23 cellular contexts compared by ENCODE assay signal in genomic region chr7:47886412-47886811, GRCh38.
A peak's percentile ranks its signal among the peaks of the same experiment; 100 is the strongest.
DNase-seq lines count a peak whose midpoint lies in the region; ATAC-seq and TF ChIP-seq lines count a peak whose summit lies in the region.
"Had no signal": no experiment of that assay in that cellular context is flagged by ENCODE, and none has a peak within 500 bp of the region (broad histone marks: within the 10 kb centered on the region; RNA-seq: fewer than 3 reads in every experiment).

No MANE protein-coding gene starts in this region.

- no peak overlapping the region for H2BK12ac ChIP-seq in mesenchymal stem cell (ENCODE audit: low read length in 2 of 2)

- H3K27me3 ChIP-seq in esophagus muscularis mucosa, result no peaks in the 10 kb centered on the region
- peaks cover 33 to 42% of the 10 kb centered on the region in 2 experiments for H3K27me3 ChIP-seq in mesenchymal stem cell (ENCODE audit: control insufficient read depth in 1 of 2, insufficient read depth in 1 of 2, low read length in 2 of 2)
- H3K27me3 ChIP-seq: BE2C, BLaER1 had no signal

- H3K23ac ChIP-seq in mesenchymal stem cell (ENCODE audit: low read length in 2 of 2), result no peak overlapping the region

- H3K79me1 ChIP-seq in mesenchymal stem cell (replicated peaks; ENCODE audit: low read length, poor library complexity, severe bottlenecking), result no peaks in the 10 kb centered on the region

- H3K36me3 ChIP-seq in esophagus muscularis mucosa, result peaks cover 0 to 29% (median 0%) of the 10 kb centered on the region in 4 donors
- no peaks in the 10 kb centered on the region for H3K36me3 ChIP-seq in mesenchymal stem cell (ENCODE audit: control insufficient read depth in 1 of 2, insufficient read depth in 2 of 2, low read depth in 1 of 2, low read length in 2 of 2)
- H3K36me3 ChIP-seq: BE2C, BLaER1 had no signal

- intact Hi-C loops in esophagus muscularis mucosa (cut with DNase I), result no loop called here

- no peak overlapping the region for H4K91ac ChIP-seq in mesenchymal stem cell (ENCODE audit: low read length)

- no peak overlapping the region for H2AFZ ChIP-seq in mesenchymal stem cell (ENCODE audit: low read depth, low read length)

- no peak overlapping the region for H2BK120ac ChIP-seq in mesenchymal stem cell (ENCODE audit: low read depth, low read length)

- 92% methylated on average over 5 of the region's 5 CpGs for WGBS in esophagus muscularis mucosa
- 96% methylated on average over 5 of the region's 5 CpGs for WGBS in mesenchymal stem cell

- no peaks in the 10 kb centered on the region for H3K4me1 ChIP-seq in esophagus muscularis mucosa
- H3K4me1 ChIP-seq in mesenchymal stem cell (ENCODE audit: control insufficient read depth, insufficient read depth, low read depth, low read length), result peaks cover 5% of the 10 kb centered on the region
- H3K4me1 ChIP-seq: BE2C had no signal

- no peak for TF ChIP-seq CTCF in esophagus muscularis mucosa (IDR thresholded peaks at IDR 0.05)
- no peak for TF ChIP-seq CTCF in osteocyte (IDR thresholded peaks at IDR 0.05)

- H3K4me1 Mint-ChIP-seq in osteocyte (ENCODE audit: unreplicated experiment), result peaks cover 11% of the 10 kb centered on the region
- H3K4me1 Mint-ChIP-seq: CD14-positive monocyte; CD4-positive, alpha-beta memory T cell; CD4-positive, CD25-positive, alpha-beta regulatory T cell; CD8-positive, alpha-beta memory T cell had no signal

- no peak overlapping the region for H3K27ac ChIP-seq in esophagus muscularis mucosa (replicated peaks in 1 of 4)
- no peak overlapping the region for H3K27ac ChIP-seq in mesenchymal stem cell (ENCODE audit: low read length, poor library complexity, severe bottlenecking)
- H3K27ac ChIP-seq: BLaER1 had no signal

- H2AK5ac ChIP-seq in mesenchymal stem cell (ENCODE audit: low read length, severe bottlenecking), result no peak overlapping the region

- H3K4ac ChIP-seq in mesenchymal stem cell (ENCODE audit: low read depth in 1 of 2, low read length in 2 of 2), result no peak overlapping the region

- H2BK5ac ChIP-seq in mesenchymal stem cell (ENCODE audit: low read depth, low read length, poor library complexity, severe bottlenecking), result no peak overlapping the region

- no peak overlapping the region for H3K14ac ChIP-seq in mesenchymal stem cell (ENCODE audit: low read length in 2 of 2)

- H3K36me3 Mint-ChIP-seq in osteocyte (ENCODE audit: unreplicated experiment), result no peaks in the 10 kb centered on the region
- H3K36me3 Mint-ChIP-seq: CD14-positive monocyte; CD4-positive, alpha-beta memory T cell; CD4-positive, CD25-positive, alpha-beta regulatory T cell had no signal

- H3K9me3 Mint-ChIP-seq in osteocyte (ENCODE audit: unreplicated experiment), result no peaks in the 10 kb centered on the region
- H3K9me3 Mint-ChIP-seq: CD14-positive monocyte; CD4-positive, alpha-beta memory T cell; CD4-positive, CD25-positive, alpha-beta regulatory T cell had no signal

- H3K9me3 ChIP-seq in esophagus muscularis mucosa (no peaks in the 10 kb centered on the region), mesenchymal stem cell (ENCODE audit: control insufficient read depth, low read length) (no peaks in the 10 kb centered on the region)
- H3K9me3 ChIP-seq: BE2C, BLaER1 had no signal

- no peak overlapping the region for H3K4me2 ChIP-seq in mesenchymal stem cell (ENCODE audit: low read length, poor library complexity, severe bottlenecking)
- H3K4me2 ChIP-seq: BLaER1 had no signal

- DNase-seq in esophagus muscularis mucosa (ENCODE audit: extremely low spot score), result peak; percentile 89
- peak; percentile 21 for DNase-seq in osteocyte (ENCODE audit: extremely low spot score, unreplicated experiment)
- DNase-seq in activated T-cell treated with anti-CD3 and anti-CD28 coated beads for 4 hours, result no peak
- DNase-seq in mesenchymal stem cell, result no peak
- DNase-seq: 8988T; ACHN; BE2C; C1 segment of cervical spinal cord; CD4-positive, alpha-beta memory T cell; CD4-positive, CD25-positive, alpha-beta regulatory T cell; CD8-positive, alpha-beta memory T cell; COR-L47; DMS 273 treated with DMSO at 0.1 percent for 48 hours; DMS153; DMS53; DMS79; DND-41; EL; GDM1 had no signal

- H3K18ac ChIP-seq in mesenchymal stem cell (ENCODE audit: low read depth in 1 of 2, low read length in 2 of 2), result no peak overlapping the region

- H3K27ac Mint-ChIP-seq in osteocyte (ENCODE audit: unreplicated experiment), result no peak overlapping the region
- H3K27ac Mint-ChIP-seq: CD14-positive monocyte; CD4-positive, alpha-beta memory T cell; CD4-positive, CD25-positive, alpha-beta regulatory T cell; CD8-positive, alpha-beta memory T cell had no signal

- H3K27me3 Mint-ChIP-seq in osteocyte (ENCODE audit: unreplicated experiment), result peaks cover 9% of the 10 kb centered on the region
- H3K27me3 Mint-ChIP-seq: CD4-positive, CD25-positive, alpha-beta regulatory T cell had no signal

- TF ChIP-seq EP300 in esophagus muscularis mucosa (IDR thresholded peaks at IDR 0.05), result no peak

- no peak for TF ChIP-seq POLR2A in esophagus muscularis mucosa (IDR thresholded peaks at IDR 0.05; ENCODE audit: low read depth)

- no peak overlapping the region for H3K4me3 Mint-ChIP-seq in osteocyte (ENCODE audit: unreplicated experiment)
- H3K4me3 Mint-ChIP-seq: CD14-positive monocyte; CD4-positive, alpha-beta memory T cell; CD4-positive, CD25-positive, alpha-beta regulatory T cell; CD8-positive, alpha-beta memory T cell had no signal

- ATAC-seq in HG03520 (IDR thresholded peaks at IDR 0.05; ENCODE audit: unreplicated experiment), result no peak
- ATAC-seq: GM12878 had no signal

- H2BK15ac ChIP-seq in mesenchymal stem cell (ENCODE audit: low read depth, poor library complexity, severe bottlenecking), result no peak overlapping the region

- H3K4me3 ChIP-seq in esophagus muscularis mucosa, result no peak overlapping the region
- H3K4me3 ChIP-seq in mesenchymal stem cell (ENCODE audit: insufficient read depth in 1 of 2, low read depth in 1 of 2, low read length in 2 of 2), result no peak overlapping the region
- H3K4me3 ChIP-seq: BLaER1, GM12878 had no signal

- H4K8ac ChIP-seq in mesenchymal stem cell (ENCODE audit: low read length), result no peak overlapping the region

- no peak overlapping the region for H3K9ac ChIP-seq in mesenchymal stem cell (ENCODE audit: low read length)
- H3K9ac ChIP-seq: BLaER1 had no signal

Comparison
In these comparisons a context has a peak if more than half of its experiments do, and no peak if none do; other contexts are left out.
1. DNase-seq: peak in esophagus muscularis mucosa (single experiment) and osteocyte (single experiment); none in activated T-cell treated with anti-CD3 and anti-CD28 coated beads for 4 hours (single experiment) and mesenchymal stem cell (single experiment).